Comparison of ENCODE assay signal across 28 cellular contexts in genomic region chr9:28720746-28721145, GRCh38.
"Had no signal": no experiment of that assay in that cellular context is flagged by ENCODE, and none has a peak within 500 bp of the region (broad histone marks: within the 10 kb centered on the region; RNA-seq: fewer than 3 reads in every experiment).

No MANE protein-coding gene starts in this region.

- FAIRE-seq: endothelial cell of umbilical vein, kidney had no signal

- ATAC-seq: gastrocnemius medialis; heart left ventricle; left cardiac atrium; left lung; naive thymus-derived CD4-positive, alpha-beta T cell; right cardiac atrium; stimulated activated naive B cell treated with anti-CD40 and anti-IgM and Interleukin-4, amounts not matched to agents 10 μg/mL and 1 μg/mL and 100 μg/mL, for 72 hours; upper lobe of right lung had no signal

- H3K4me3 ChIP-seq: coronary artery, esophagus squamous epithelium, gastrocnemius medialis, heart left ventricle, hepatocyte, left lung, prostate gland, sigmoid colon, suprapubic skin, transverse colon, upper lobe of right lung, uterus had no signal

- H3K36me3 ChIP-seq: esophagus squamous epithelium, gastrocnemius medialis, heart left ventricle, left lung, prostate gland, sigmoid colon, suprapubic skin, transverse colon, upper lobe of right lung, uterus had no signal

- H3K27me3 Mint-ChIP-seq: naive thymus-derived CD4-positive, alpha-beta T cell; stimulated activated naive B cell treated with anti-CD40 and anti-IgM and Interleukin-4, amounts not matched to agents 10 μg/mL and 1 μg/mL and 100 μg/mL, for 72 hours; stimulated activated naive CD8-positive, alpha-beta T cell treated with anti-CD3 and anti-CD28 coated beads, Interleukin-15, Interleukin-2, amounts not matched to agents 100 ng/mL and 50 ng/mL, for 24 hours had no signal

- H3K4me3 Mint-ChIP-seq: naive thymus-derived CD4-positive, alpha-beta T cell; nephron; stimulated activated naive B cell treated with anti-CD40 and anti-IgM and Interleukin-4, amounts not matched to agents 10 μg/mL and 1 μg/mL and 100 μg/mL, for 72 hours; stimulated activated naive CD8-positive, alpha-beta T cell treated with anti-CD3 and anti-CD28 coated beads, Interleukin-15, Interleukin-2, amounts not matched to agents 100 ng/mL and 50 ng/mL, for 24 hours had no signal

- H3K27ac ChIP-seq: coronary artery, esophagus squamous epithelium, gastrocnemius medialis, heart left ventricle, hepatocyte, left lung, prostate gland, sigmoid colon, suprapubic skin, transverse colon, upper lobe of right lung, uterus had no signal

- H3K4me1 Mint-ChIP-seq: naive thymus-derived CD4-positive, alpha-beta T cell; nephron; stimulated activated naive B cell treated with anti-CD40 and anti-IgM and Interleukin-4, amounts not matched to agents 10 μg/mL and 1 μg/mL and 100 μg/mL, for 72 hours had no signal

- DNase-seq: dermis blood vessel endothelial cell; effector memory CD4-positive, alpha-beta T cell; erythroblast; esophagus squamous epithelium; gastrocnemius medialis; heart left ventricle; kidney; left cardiac atrium; left lung; mesendoderm; midbrain; naive thymus-derived CD4-positive, alpha-beta T cell; nucleus accumbens; right cardiac atrium; sigmoid colon; stimulated activated CD4-positive, alpha-beta T cell treated with anti-CD3 and anti-CD28 coated beads, Interleukin-2, amount 100 ng/mL, for 24 hours; stimulated activated CD4-positive, alpha-beta T cell treated with anti-CD3 and anti-CD28 coated beads, Interleukin-4, amount 100 ng/mL, for 4 hours; stimulated activated naive B cell treated with anti-CD40 and anti-IgM and Interleukin-4, amounts not matched to agents 10 μg/mL and 1 μg/mL and 100 μg/mL, for 72 hours; transverse colon; upper lobe of right lung; uterus had no signal

- H3K27me3 ChIP-seq: esophagus squamous epithelium, gastrocnemius medialis, heart left ventricle, hepatocyte, left lung, sigmoid colon, suprapubic skin, transverse colon, upper lobe of right lung, uterus had no signal

- H3K36me3 Mint-ChIP-seq: naive thymus-derived CD4-positive, alpha-beta T cell; stimulated activated naive B cell treated with anti-CD40 and anti-IgM and Interleukin-4, amounts not matched to agents 10 μg/mL and 1 μg/mL and 100 μg/mL, for 72 hours had no signal

- H3K27ac Mint-ChIP-seq: naive thymus-derived CD4-positive, alpha-beta T cell; nephron; stimulated activated naive B cell treated with anti-CD40 and anti-IgM and Interleukin-4, amounts not matched to agents 10 μg/mL and 1 μg/mL and 100 μg/mL, for 72 hours; stimulated activated naive CD8-positive, alpha-beta T cell treated with anti-CD3 and anti-CD28 coated beads, Interleukin-15, Interleukin-2, amounts not matched to agents 100 ng/mL and 50 ng/mL, for 24 hours had no signal

- H3K9me3 Mint-ChIP-seq: nephron; stimulated activated naive B cell treated with anti-CD40 and anti-IgM and Interleukin-4, amounts not matched to agents 10 μg/mL and 1 μg/mL and 100 μg/mL, for 72 hours; stimulated activated naive CD8-positive, alpha-beta T cell treated with anti-CD3 and anti-CD28 coated beads, Interleukin-15, Interleukin-2, amounts not matched to agents 100 ng/mL and 50 ng/mL, for 24 hours had no signal
